Comparison of ENCODE assay signal across 8 cellular contexts in genomic region chr15:37995461-37996347, GRCh38.
DNase-seq lines count a peak whose midpoint lies in the region; ATAC-seq and TF ChIP-seq lines count a peak whose summit lies in the region.

No MANE protein-coding gene starts in this region.

- no peak overlapping the region for H3K27ac Mint-ChIP-seq in nephron progenitor cell

- WGBS in esophagus muscularis mucosa = 24% methylated on average over 8 of the region's 8 CpGs

- no peak overlapping the region for H3K4me3 Mint-ChIP-seq in nephron progenitor cell

- H3K9me3 ChIP-seq in esophagus muscularis mucosa = no peaks in the 10 kb centered on the region

- peaks cover 0 to 5% (median 2%) of the 10 kb centered on the region in 4 donors for H3K4me1 ChIP-seq in esophagus muscularis mucosa

- TF ChIP-seq CTCF in GM13976 (IDR thresholded peaks at IDR 0.05; ENCODE audit: borderline replicate concordance, control extremely low read depth, extremely low read depth, insufficient read depth, missing control alignments) (peak; percentile 14), esophagus muscularis mucosa (IDR thresholded peaks at IDR 0.05) (peak; percentile 43 to 57 (median 51)), nephron progenitor cell (IDR thresholded peaks at IDR 0.05) (peak; percentile 67)

- intact Hi-C loops in esophagus muscularis mucosa (cut with DNase I) = loop anchor here (1.0 to 10.0 kb wide), 2 partner anchors 358 to 399 kb away; no protein-coding TSS in a partner anchor

- H3K36me3 Mint-ChIP-seq in nephron progenitor cell (ENCODE audit: low read depth) = peaks cover 10% of the 10 kb centered on the region

- H3K27ac ChIP-seq in esophagus muscularis mucosa (replicated peaks in 1 of 4) = no peak overlapping the region

- H3K9me3 Mint-ChIP-seq in nephron progenitor cell = peaks cover 25% of the 10 kb centered on the region

- no peak for TF ChIP-seq EP300 in esophagus muscularis mucosa (IDR thresholded peaks at IDR 0.05)

- in situ Hi-C loops in ACHN (cut with HindIII; ENCODE audit: low pct_ligation_motif_present, low pct_unique_long_range_greater_than_20kb, low sequenced_read_pairs) = no loop called here
- in situ Hi-C loops in GM13976 (cut with MboI; ENCODE audit: low sequenced_read_pairs, unreplicated experiment) = loop anchor here (5.0 kb wide), 1 partner anchor 357 kb away; no protein-coding TSS in a partner anchor

- no peak for TF ChIP-seq POLR2A in esophagus muscularis mucosa (IDR thresholded peaks at IDR 0.05; ENCODE audit: low read depth)

- H3K4me3 ChIP-seq in esophagus muscularis mucosa = no peak overlapping the region

- peak; percentile 70 for ATAC-seq in HG03521 (IDR thresholded peaks at IDR 0.05; ENCODE audit: unreplicated experiment)

- no peaks in the 10 kb centered on the region for H3K36me3 ChIP-seq in esophagus muscularis mucosa

- H3K4me1 Mint-ChIP-seq in nephron progenitor cell = peaks cover 20% of the 10 kb centered on the region

- DNase-seq in ACHN (peak; percentile 59), GM13976 (ENCODE audit: low spot score) (no peak), RPMI8226 (peak; percentile 54), esophagus muscularis mucosa (ENCODE audit: extremely low spot score) (no peak), nephron progenitor cell (peak; percentile 47), HuH-7 (ENCODE audit: low spot score) (no peak)
- DNase-seq in stimulated activated CD4-positive, alpha-beta T cell treated with anti-CD3 and anti-CD28 coated beads, Interleukin-4, amount 100 ng/mL, for 1 hour = no peak

- H3K27me3 ChIP-seq in esophagus muscularis mucosa = no peaks in the 10 kb centered on the region

- H3K27me3 Mint-ChIP-seq in nephron progenitor cell (ENCODE audit: low read depth, poor library complexity) = peaks cover 4% of the 10 kb centered on the region

Comparison
In these comparisons a context has a peak if more than half of its experiments do, and no peak if none do; other contexts are left out.
1. DNase-seq: peak in ACHN (single experiment), RPMI8226 (single experiment) and nephron progenitor cell (single experiment); none in GM13976 (single experiment), esophagus muscularis mucosa (single experiment), HuH-7 (single experiment) and stimulated activated CD4-positive, alpha-beta T cell treated with anti-CD3 and anti-CD28 coated beads, Interleukin-4, amount 100 ng/mL, for 1 hour (single experiment).
2. CTCF ChIP-seq: peak in every context shown above with its lines; median percentile 67 in nephron progenitor cell; 51 in esophagus muscularis mucosa; 14 in GM13976.